ENCODE assay signal across 8 cellular contexts in the genomic region with DNA sequence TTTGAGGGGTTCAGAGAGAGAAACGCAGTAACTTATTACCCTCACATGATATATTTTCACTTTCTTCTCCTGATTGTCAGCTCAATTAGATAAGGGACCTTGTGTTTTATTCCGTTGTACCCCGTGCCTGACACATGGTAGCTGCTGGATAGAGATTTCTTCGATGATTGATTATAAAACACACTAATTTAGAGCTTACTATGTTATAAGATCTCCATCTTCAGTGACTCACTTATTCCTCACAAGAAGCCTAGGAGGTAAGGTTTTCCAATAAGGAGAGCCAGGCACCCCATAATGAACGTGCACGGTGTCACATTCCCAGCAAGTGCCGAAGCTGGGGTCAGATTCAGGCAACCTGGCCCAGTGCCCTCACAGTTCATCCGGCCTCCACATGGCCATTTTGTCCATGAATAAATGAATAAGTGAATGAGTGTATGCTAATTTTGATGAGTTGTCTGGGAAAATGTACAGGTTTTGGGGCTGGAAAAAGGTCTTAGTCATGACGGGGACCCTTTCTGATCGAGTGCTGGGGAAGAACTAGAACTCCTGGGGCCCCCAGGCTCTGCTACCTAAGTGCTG.
DNase-seq lines count a peak whose midpoint lies in the region; ATAC-seq lines count a peak whose summit lies in the region.

No MANE protein-coding gene starts in this region.

- DNase-seq in DMS 273 (lab: John Stamatoyannopoulos, UW; ENCODE audit: unreplicated experiment) (peak; percentile 61), MG63 (peak; percentile 54), ACHN (no peak), glomerular visceral epithelial cell (ENCODE audit: extremely low spot score) (no peak)
- DNase-seq in naive thymus-derived CD8-positive, alpha-beta T cell = no peak
- no peak for DNase-seq in stimulated activated CD4-positive, alpha-beta T cell treated with anti-CD3 and anti-CD28 coated beads, Interleukin-2, amount 100 ng/mL, for 24 hours

- in situ Hi-C loops in ACHN (cut with HindIII; ENCODE audit: low pct_ligation_motif_present, low pct_unique_long_range_greater_than_20kb, low sequenced_read_pairs) = no loop called here

- H3K36me3 Mint-ChIP-seq in naive thymus-derived CD8-positive, alpha-beta T cell = no peaks in the 10 kb centered on the region

- H3K36me3 ChIP-seq in MG63 (no peaks in the 10 kb centered on the region), duodenal mucosa (ENCODE audit: control insufficient read depth in 1 of 2, insufficient read depth in 2 of 2, low read length in 2 of 2) (no peaks in the 10 kb centered on the region)

- H3K27ac Mint-ChIP-seq in naive thymus-derived CD8-positive, alpha-beta T cell = peak overlapping the region in 7 of 10 donors; percentile 63 to 87 (median 79)

- peak overlapping the region; percentile 63 to 79 for H3K9ac ChIP-seq in duodenal mucosa (ENCODE audit: low read depth in 1 of 2, low read length in 2 of 2)

- no peaks in the 10 kb centered on the region for H3K9me3 Mint-ChIP-seq in naive thymus-derived CD8-positive, alpha-beta T cell

- H3K27me3 ChIP-seq in MG63 = no peaks in the 10 kb centered on the region; the same call in 1 of the 2 replicates
- H3K27me3 ChIP-seq in duodenal mucosa (ENCODE audit: control insufficient read depth in 1 of 2, insufficient read depth in 2 of 2, low read length in 2 of 2) = peaks cover 3 to 9% of the 10 kb centered on the region in 2 donors

- H3K4me3 ChIP-seq in MG63 = peak overlapping the region; percentile 62
- H3K4me3 ChIP-seq in duodenal mucosa (ENCODE audit: low read depth in 1 of 2, low read length in 2 of 2) = peak overlapping the region; percentile 82 to 91

- H3K27ac ChIP-seq in duodenal mucosa (ENCODE audit: low read depth, low read length) = no peak overlapping the region

- peak overlapping the region; percentile 78 to 91 (median 85) for H3K4me3 Mint-ChIP-seq in naive thymus-derived CD8-positive, alpha-beta T cell

- peaks cover 0 to 15% (median 10%) of the 10 kb centered on the region in 4 donors for H3K4me1 Mint-ChIP-seq in naive thymus-derived CD8-positive, alpha-beta T cell

- peaks cover 8 to 11% of the 10 kb centered on the region in 2 donors for H3K4me1 ChIP-seq in duodenal mucosa (ENCODE audit: control insufficient read depth in 1 of 2, insufficient read depth in 2 of 2, low read length in 2 of 2)

- H3K9me3 ChIP-seq in MG63 = no peaks in the 10 kb centered on the region
- H3K9me3 ChIP-seq in duodenal mucosa (ENCODE audit: control insufficient read depth in 1 of 2, low read length in 2 of 2) = no peaks in the 10 kb centered on the region

- POLR2A ChIA-PET in naive thymus-derived CD8-positive, alpha-beta T cell (lab: Charles Lee) = interaction anchor here (0.8 kb wide), 1 partner anchor 656 kb away, joined by 3 read pairs; the partner anchor contains the start of gene SP4

- no peak for ATAC-seq in naive thymus-derived CD8-positive, alpha-beta T cell
- ATAC-seq in GM18517 (IDR thresholded peaks at IDR 0.05; ENCODE audit: unreplicated experiment) = no peak

- H3K27me3 Mint-ChIP-seq in naive thymus-derived CD8-positive, alpha-beta T cell = peaks cover 1 to 24% (median 10%) of the 10 kb centered on the region in 5 donors

Comparison
In these comparisons a context has a peak if more than half of its experiments do, and no peak if none do; other contexts are left out.
1. DNase-seq: peak in DMS 273 (single experiment) and MG63 (single experiment); none in naive thymus-derived CD8-positive, alpha-beta T cell (0 of 10), stimulated activated CD4-positive, alpha-beta T cell treated with anti-CD3 and anti-CD28 coated beads, Interleukin-2, amount 100 ng/mL, for 24 hours (0 of 2), ACHN (single experiment) and glomerular visceral epithelial cell (single experiment).